8 cellular contexts compared by ENCODE assay signal in genomic region chr6:30685977-30686907, GRCh38. TPM values are rescaled to one million over a fixed set of nuclear protein-coding genes. Genes with fewer than 3 reads are reported as not detected.
DNase-seq lines count a peak whose midpoint lies in the region; ATAC-seq and TF ChIP-seq lines count a peak whose summit lies in the region.

Gene PPP1R18 (minus strand): TSS chr6:30686645. CDS start chr6:30686018, 627 bp downstream.

- peak in 1 of 2 donors; percentile 40 for TF ChIP-seq POLR2A in adrenal gland (IDR thresholded peaks at IDR 0.05)
- TF ChIP-seq POLR2A in uterus (IDR thresholded peaks at IDR 0.05), result peak in 1 of 2 donors; percentile 45

- H3K9me3 ChIP-seq in adrenal gland (replicated peaks in 1 of 3) (no peaks in the 10 kb centered on the region), right atrium auricular region (no peaks in the 10 kb centered on the region), uterus (no peaks in the 10 kb centered on the region)

- ATAC-seq in HG03280 (IDR thresholded peaks at IDR 0.05; ENCODE audit: unreplicated experiment) (peak; percentile 25), HG03469 (IDR thresholded peaks at IDR 0.05; ENCODE audit: unreplicated experiment) (no peak)

- WGBS in adrenal gland, 4 donors, result 3 to 9% (median 6%) methylated on average over 14 to 42 of the region's 42 CpGs

- peak within 1 kb of the TSS; percentile 89 for H3K9ac ChIP-seq in rectal smooth muscle tissue (ENCODE audit: low read length)

- DNase-seq in EL, result peak; percentile 79
- DNase-seq in adrenal gland, result peak in 6 of 7 donors; percentile 82 to 87 (median 84)
- DNase-seq in right atrium auricular region (ENCODE audit: low spot score), result peak; percentile 86
- DNase-seq in uterus, result peak; percentile 87

- intact Hi-C loops in T-helper 1 cell treated with Interleukin-12 subunit alpha and Interleukin-12 subunit beta and Interleukin-4 antibody, amounts not matched to agents 30 ng/mL and 1 ng/mL, for 36 hours (cut with micrococcal nuclease), result loop anchor here (1.0 kb wide), 2 partner anchors 39 to 69 kb away; partner anchors contain the start of genes C6orf136, MRPS18B and PPP1R10
- intact Hi-C loops in adrenal gland (cut with DNase I), result loop anchor here (2.0 kb wide), 1 partner anchor 35 kb away; the partner anchor contains the start of gene TUBB (in 2 of the 2)
- intact Hi-C loops in uterus (cut with DNase I; ENCODE audit: low total_unique reads), result loop anchor here (2.0 kb wide), 1 partner anchor 35 kb away; the partner anchor contains the start of gene TUBB

- TF ChIP-seq CTCF in adrenal gland (IDR thresholded peaks at IDR 0.05), result no peak
- TF ChIP-seq CTCF in right atrium auricular region (IDR thresholded peaks at IDR 0.05), result no peak
- TF ChIP-seq CTCF in uterus (IDR thresholded peaks at IDR 0.05), result no peak

- peak within 1 kb of the TSS; percentile 29 to 87 (median 78) for H3K4me3 ChIP-seq in adrenal gland
- peak within 1 kb of the TSS; percentile 83 to 90 for H3K4me3 ChIP-seq in right atrium auricular region
- peak within 1 kb of the TSS; percentile 66 for H3K4me3 ChIP-seq in rectal smooth muscle tissue (ENCODE audit: low read length)
- peak within 1 kb of the TSS; percentile 79 to 99 for H3K4me3 ChIP-seq in uterus

- H3K4me1 ChIP-seq in adrenal gland (replicated peaks in 1 of 2) (peaks cover 56 to 75% of the 10 kb centered on the region in 2 donors), right atrium auricular region (peaks cover 0 to 83% of the 10 kb centered on the region in 2 donors), rectal smooth muscle tissue (ENCODE audit: control insufficient read depth, insufficient read depth, low read length) (peaks cover 43% of the 10 kb centered on the region), uterus (peaks cover 8 to 26% of the 10 kb centered on the region in 2 donors)

- H3K36me3 ChIP-seq in adrenal gland (replicated peaks in 1 of 2) (no peaks in the 10 kb centered on the region), right atrium auricular region (peaks cover 16% of the 10 kb centered on the region), rectal smooth muscle tissue (ENCODE audit: control insufficient read depth, insufficient read depth, low read length) (no peaks in the 10 kb centered on the region), uterus (no peaks in the 10 kb centered on the region)

- H3K27ac ChIP-seq in adrenal gland (peak within 1 kb of the TSS; percentile 94 to 98 (median 95)), right atrium auricular region (peak within 1 kb of the TSS; percentile 99), rectal smooth muscle tissue (ENCODE audit: low read depth, low read length) (peak within 1 kb of the TSS; percentile 99), uterus (peak within 1 kb of the TSS; percentile 98 to 99)

- H3K27me3 ChIP-seq in adrenal gland (no peaks in the 10 kb centered on the region), right atrium auricular region (no peaks in the 10 kb centered on the region), rectal smooth muscle tissue (ENCODE audit: control insufficient read depth, insufficient read depth, low read length) (no peaks in the 10 kb centered on the region), uterus (no peaks in the 10 kb centered on the region)

RNA-seq across cellular contexts. Expression of gene PPP1R18, which starts in this region (rescaled TPM):
- total RNA-seq in T-helper 1 cell treated with Interleukin-12 subunit alpha and Interleukin-12 subunit beta and Interleukin-4 antibody, amounts not matched to agents 30 ng/mL and 1 ng/mL, for 36 hours, result 305 and 322 TPM in 2 replicates
- total RNA-seq in adrenal gland (10 to 100 TPM; 19.8 to 58.9 (median 41.2) TPM), right atrium auricular region (10 to 100 TPM; 17.5 to 33.2 TPM), uterus (100 to 1,000 TPM in 1 of 4 donors, 10 to 100 TPM in 3; 15.4 to 114 (median 18.2) TPM)
- polyA plus RNA-seq in adrenal gland, result 100 to 1,000 TPM in 2 of 3 donors, 10 to 100 TPM in 1; 33.1 to 120 (median 115) TPM
